12 cellular contexts compared by ENCODE assay signal in the genomic region with DNA sequence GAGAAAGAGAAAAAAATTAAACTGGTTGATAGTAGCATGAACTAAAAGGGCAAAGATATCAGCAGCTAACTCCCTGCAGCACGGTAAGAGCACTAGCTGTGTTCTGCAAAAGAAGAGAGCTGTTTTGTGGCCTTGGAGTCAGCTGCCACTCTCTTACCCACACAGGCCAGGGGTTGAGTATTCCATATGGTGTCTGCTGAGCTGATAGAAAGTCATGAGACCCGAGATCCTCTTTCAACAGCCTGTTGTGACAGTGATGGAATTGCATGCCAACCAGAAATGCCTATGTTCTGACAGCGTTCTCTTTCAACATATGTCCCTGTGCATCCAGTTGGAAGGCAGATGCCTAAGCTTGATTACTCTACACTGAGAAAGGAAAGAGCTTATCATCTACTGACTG. TPM values are rescaled to one million over a fixed set of nuclear protein-coding genes. Genes with fewer than 3 reads are reported as not detected.
DNase-seq lines count a peak whose midpoint lies in the region; ATAC-seq, FAIRE-seq and TF ChIP-seq lines count a peak whose summit lies in the region.
"Had no signal": no experiment of that assay in that cellular context is flagged by ENCODE, and none has a peak within 500 bp of the region (broad histone marks: within the 10 kb centered on the region; RNA-seq: fewer than 3 reads in every experiment).

No MANE protein-coding gene starts in this region.

- H3K4me1 ChIP-seq in A673 (ENCODE audit: insufficient read depth, low read length, poor library complexity, severe bottlenecking) (no peaks in the 10 kb centered on the region), GM12878 (ENCODE audit: control insufficient read depth, insufficient read depth, low read length) (no peaks in the 10 kb centered on the region), colonic mucosa (no peaks in the 10 kb centered on the region)

- no peaks in the 10 kb centered on the region for H3K27me3 ChIP-seq in A673 (replicated peaks; ENCODE audit: insufficient read depth, low read depth, low read length, poor library complexity)
- no peaks in the 10 kb centered on the region for H3K27me3 ChIP-seq in GM12878 (replicated peaks in 1 of 2; ENCODE audit: control insufficient read depth in 2 of 2, insufficient read depth in 2 of 2, low read length in 1 of 2)
- no peaks in the 10 kb centered on the region for H3K27me3 ChIP-seq in colonic mucosa
- H3K27me3 ChIP-seq: stomach had no signal

- H3K9me3 Mint-ChIP-seq in stimulated activated effector memory CD8-positive, alpha-beta T cell treated with anti-CD3 and anti-CD28 coated beads, Interleukin-12 subunit alpha, Interleukin-12 subunit beta, amount 100 ng/mL, for 72 hours = no peaks in the 10 kb centered on the region

- no peaks in the 10 kb centered on the region for H3K79me2 ChIP-seq in GM12878 (ENCODE audit: control insufficient read depth, insufficient read depth, low read length)

- H3K36me3 Mint-ChIP-seq in stimulated activated effector memory CD8-positive, alpha-beta T cell treated with anti-CD3 and anti-CD28 coated beads, Interleukin-12 subunit alpha, Interleukin-12 subunit beta, amount 100 ng/mL, for 72 hours = no peaks in the 10 kb centered on the region

- DNase-seq in A673 (ENCODE audit: low spot score) (peak; percentile 46), LHCN-M2 (ENCODE audit: low read depth) (peak; percentile 99), GM12878 (ENCODE audit: low read depth, low spot score) (no peak), hepatic stellate cell (ENCODE audit: low spot score) (peak; percentile 27), colonic mucosa (no peak)
- DNase-seq in stimulated activated CD4-positive, alpha-beta T cell treated with anti-CD3 and anti-CD28 coated beads, Interleukin-4, amount 100 ng/mL, for 4 hours = no peak
- no peak for DNase-seq in stimulated activated effector memory CD8-positive, alpha-beta T cell treated with anti-CD3 and anti-CD28 coated beads, Interleukin-12 subunit alpha, Interleukin-12 subunit beta, amount 100 ng/mL, for 72 hours (ENCODE audit: low spot score in 2 of 2)
- DNase-seq: activated CD8-positive, alpha-beta memory T cell treated with anti-CD3 and anti-CD28 coated beads, Interleukin-2, amount 50 U/mL, for 48 hours; cortex of kidney; NCI-H1417 treated with DMSO at 0.1 percent for 48 hours; stomach had no signal

- H3K27ac ChIP-seq in A673 (ENCODE audit: low read depth, low read length, poor library complexity, severe bottlenecking) (no peak overlapping the region), GM12878 (ENCODE audit: control insufficient read depth, insufficient read depth) (no peak overlapping the region), colonic mucosa (no peak overlapping the region)
- H3K27ac ChIP-seq: stomach had no signal

- no peaks in the 10 kb centered on the region for H3K9me3 ChIP-seq in A673 (ENCODE audit: low read depth, low read length, poor library complexity, severe bottlenecking)
- no peaks in the 10 kb centered on the region for H3K9me3 ChIP-seq in GM12878 (replicated peaks; ENCODE audit: control insufficient read depth, insufficient read depth, low read length)
- H3K9me3 ChIP-seq in colonic mucosa = no peaks in the 10 kb centered on the region
- H3K9me3 ChIP-seq: stomach had no signal

- no peaks in the 10 kb centered on the region for H4K20me1 ChIP-seq in GM12878 (ENCODE audit: control insufficient read depth, insufficient read depth)

- no peak overlapping the region for H2AFZ ChIP-seq in GM12878 (ENCODE audit: control insufficient read depth, low read depth, low read length)

- H3K4me3 ChIP-seq in A673 (ENCODE audit: low read depth, low read length, poor library complexity, severe bottlenecking) (no peak overlapping the region), GM12878 (no peak overlapping the region), colonic mucosa (no peak overlapping the region)
- H3K4me3 ChIP-seq: stomach had no signal

- POLR2A ChIA-PET in A673 (lab: Charles Lee; ENCODE audit: low non-redundant PET) = no interaction called here
- POLR2A ChIA-PET in GM12878 (lab: Charles Lee) = interaction anchor here (0.8 to 2.9 kb wide), 5 partner anchors 9 to 41 kb away, joined by 3 to 7 read pairs (median 5); no protein-coding TSS in a partner anchor

- no TSS peak for BruUV-seq in A673 (replicated peaks; lab: Mats Ljungman, UMichigan)
- no TSS peak for BruUV-seq in GM12878 (replicated peaks; lab: Mats Ljungman, UMichigan)

- H3K9ac ChIP-seq in GM12878 (ENCODE audit: control insufficient read depth, insufficient read depth, low read length) (no peak overlapping the region), colonic mucosa (ENCODE audit: low read depth in 2 of 2, low read length in 2 of 2) (no peak overlapping the region)

- no peak overlapping the region for H3K27ac Mint-ChIP-seq in stimulated activated effector memory CD8-positive, alpha-beta T cell treated with anti-CD3 and anti-CD28 coated beads, Interleukin-12 subunit alpha, Interleukin-12 subunit beta, amount 100 ng/mL, for 72 hours

- no peak overlapping the region for H3K4me3 Mint-ChIP-seq in stimulated activated effector memory CD8-positive, alpha-beta T cell treated with anti-CD3 and anti-CD28 coated beads, Interleukin-12 subunit alpha, Interleukin-12 subunit beta, amount 100 ng/mL, for 72 hours

- ATAC-seq in GM12878 (peak; percentile 31; the same call in 2 of the 3 replicates), GM18520 (IDR thresholded peaks at IDR 0.05; ENCODE audit: unreplicated experiment) (no peak)
- ATAC-seq in stimulated activated effector memory CD8-positive, alpha-beta T cell treated with anti-CD3 and anti-CD28 coated beads, Interleukin-12 subunit alpha, Interleukin-12 subunit beta, amount 100 ng/mL, for 72 hours = no peak

- RAD21 ChIA-PET in GM12878 (lab: Charles Lee; ENCODE audit: unreplicated experiment) = interaction anchor here (0.8 to 3.1 kb wide), 9 partner anchors 10 to 201 kb away, joined by 3 to 9 read pairs (median 3); no protein-coding TSS in a partner anchor

- H3K4me1 Mint-ChIP-seq in stimulated activated effector memory CD8-positive, alpha-beta T cell treated with anti-CD3 and anti-CD28 coated beads, Interleukin-12 subunit alpha, Interleukin-12 subunit beta, amount 100 ng/mL, for 72 hours = no peaks in the 10 kb centered on the region

- TF ChIP-seq POLR2A in GM12878 (IDR thresholded peaks at IDR 0.05; ENCODE audit: low read depth, low read length) = no peak

- H3K36me3 ChIP-seq in A673 (ENCODE audit: insufficient read depth, low read length, poor library complexity, severe bottlenecking) = no peaks in the 10 kb centered on the region
- H3K36me3 ChIP-seq in GM12878 (ENCODE audit: control insufficient read depth in 2 of 2, insufficient read depth in 2 of 2, low read length in 1 of 2) = no peaks in the 10 kb centered on the region
- H3K36me3 ChIP-seq in colonic mucosa = no peaks in the 10 kb centered on the region

- TF ChIP-seq CTCF in A673 (conservative IDR thresholded peaks at IDR 0.05; ENCODE audit: low read depth, low read length) (no peak), GM12878 (IDR thresholded peaks at IDR 0.05 in 2 of 3, conservative IDR thresholded peaks at IDR 0.05 in 1 of 3; ENCODE audit: control insufficient read depth in 2 of 3, extremely low read depth in 1 of 3, insufficient read depth in 1 of 3, low read depth in 3 of 3, low read length in 3 of 3) (no peak), colonic mucosa (IDR thresholded peaks at IDR 0.05) (no peak)

- SMC1A ChIA-PET in GM12878 (lab: Charles Lee; ENCODE audit: uncharacterized antibody, unreplicated experiment) = interaction anchor here (0.7 to 4.3 kb wide), 11 partner anchors 10 to 146 kb away, joined by 3 to 26 read pairs (median 4); no protein-coding TSS in a partner anchor

- intact Hi-C loops in A673 (cut with micrococcal nuclease; ENCODE audit: unreplicated experiment) (no loop called here), GM12878 (cut with micrococcal nuclease; ENCODE audit: unreplicated experiment) (no loop called here), colonic mucosa (cut with DNase I) (no loop called here)

- in situ Hi-C loops in GM12878 (cut with MboI) = no loop called here

- TF ChIP-seq EP300 in GM12878 (IDR thresholded peaks at IDR 0.05; ENCODE audit: borderline replicate concordance in 1 of 2, control insufficient read depth in 1 of 2, low read depth in 2 of 2, low read length in 2 of 2) = no peak

- CTCF ChIA-PET in A673 (lab: Charles Lee) (no interaction called here), GM12878 (lab: Yijun Ruan, JAX) (interaction anchor here (0.7 to 1.6 kb wide), 9 partner anchors 9 to 191 kb away, joined by 3 to 7 read pairs (median 3); no protein-coding TSS in a partner anchor)

- no peak for TF ChIP-seq RAD21 in GM12878 (IDR thresholded peaks at IDR 0.05; ENCODE audit: insufficient read depth, low read depth, low read length)

- no peak overlapping the region for H3K4me2 ChIP-seq in GM12878 (ENCODE audit: control insufficient read depth, insufficient read depth)

- WGBS in GM12878 (ENCODE audit: insufficient coverage, insufficient replicate concordance, low lambda C conversion rate, missing lambda C conversion rate) = 56% methylated on average over 3 of the region's 3 CpGs

- no peak for FAIRE-seq in GM12878 (lab: Jason Lieb, UNC)

TF ChIP-seq in GM12878, 131 proteins besides CTCF, POLR2A, EP300 and RAD21 (continues in another document):
- TF ChIP-seq SMAD5 (IDR thresholded peaks at IDR 0.05; ENCODE audit: low read depth) (no peak), JUND (IDR thresholded peaks at IDR 0.05; ENCODE audit: low read depth, low read length) (no peak), FOXM1 (IDR thresholded peaks at IDR 0.05; ENCODE audit: low read depth, low read length) (no peak), BHLHE40 (IDR thresholded peaks at IDR 0.05; ENCODE audit: borderline replicate concordance in 1 of 2, low read depth in 2 of 2, low read length in 1 of 2) (no peak), ZNF24 (IDR thresholded peaks at IDR 0.05) (no peak)

RNA-seq across cellular contexts. Expression of gene TMTC1, which starts 39.9 kb away (rescaled TPM):
- 4.4 and 6.1 TPM in 2 replicates for total RNA-seq in A673 (2021)
- total RNA-seq in LHCN-M2 (2014; rRNA removed) = 111 and 136 TPM in 2 replicates
- polyA plus RNA-seq in LHCN-M2 (2012) = 10.6 TPM
- total RNA-seq in GM12878 (2013; cell fraction: nucleolus; rRNA removed) = 87.2 and 91.5 TPM in 2 replicates
- total RNA-seq in GM12878 (2014; rRNA removed) = 1.2 and 1.4 TPM in 2 replicates
- total RNA-seq in GM12878 (2014; rRNA removed; fragmentation: Illumina TruSeq; extraction: Trizol) = 0.81 and 0.88 TPM in 2 replicates
- 0.69 and 0.93 TPM in 2 replicates for total RNA-seq in GM12878 (2021)
- 0.16 TPM for polyA plus RNA-seq in GM12878 (2011; ENCODE audit: low read depth)
- polyA plus RNA-seq in GM12878 (2011; rRNA removed) = 20.9 and 22.9 TPM in 2 replicates
- polyA plus RNA-seq in GM12878 (2011; cell fraction: cytosol; rRNA removed) = 14.7 and 15.3 TPM in 2 replicates
- 12.9 and 14.5 TPM in 2 replicates for polyA plus RNA-seq in GM12878 (2011; cell fraction: nucleus; rRNA removed)
- polyA plus RNA-seq in GM12878 (2012) = 0.16 and 0.34 TPM in 2 replicates
- polyA plus RNA-seq in GM12878 (2014; fragmentation: Illumina TruSeq; extraction: Trizol) = 0.38 and 0.68 TPM in 2 replicates
- under 1 TPM; 0.10 to 0.16 TPM for polyA plus RNA-seq in GM12878 (2014; fragmentation: Nextera tagmentation; extraction: Ambion mirVana)
- 0.41 and 0.67 TPM in 2 replicates for polyA plus RNA-seq in GM12878 (2014; rRNA removed)
- under 1 TPM; 0.19 to 0.46 TPM for polyA plus RNA-seq in GM12878 (2016; fragmentation: Nextera tagmentation; extraction: Ambion mirVana)
- 66.1 and 67.7 TPM in 2 replicates for polyA minus RNA-seq in GM12878 (2011; rRNA and poly(A)+ RNA removed)
- polyA minus RNA-seq in GM12878 (2011; cell fraction: cytosol; rRNA and poly(A)+ RNA removed) = 13.4 and 16.8 TPM in 2 replicates
- 39.3 and 71.8 TPM in 2 replicates for polyA minus RNA-seq in GM12878 (2011; cell fraction: nucleus; rRNA and poly(A)+ RNA removed)
- total RNA-seq in colonic mucosa = 1 to 10 TPM; 3.3 to 6.3 TPM

Comparison
In these comparisons a context has a peak if more than half of its experiments do, and no peak if none do; other contexts are left out.
1. DNase-seq: peak in A673 (single experiment), LHCN-M2 (single experiment) and hepatic stellate cell (single experiment); none in GM12878 (single experiment), stimulated activated CD4-positive, alpha-beta T cell treated with anti-CD3 and anti-CD28 coated beads, Interleukin-4, amount 100 ng/mL, for 4 hours (0 of 2), stimulated activated effector memory CD8-positive, alpha-beta T cell treated with anti-CD3 and anti-CD28 coated beads, Interleukin-12 subunit alpha, Interleukin-12 subunit beta, amount 100 ng/mL, for 72 hours (0 of 2) and colonic mucosa (single experiment).